ENCODE assay signal across 18 cellular contexts in the genomic region with DNA sequence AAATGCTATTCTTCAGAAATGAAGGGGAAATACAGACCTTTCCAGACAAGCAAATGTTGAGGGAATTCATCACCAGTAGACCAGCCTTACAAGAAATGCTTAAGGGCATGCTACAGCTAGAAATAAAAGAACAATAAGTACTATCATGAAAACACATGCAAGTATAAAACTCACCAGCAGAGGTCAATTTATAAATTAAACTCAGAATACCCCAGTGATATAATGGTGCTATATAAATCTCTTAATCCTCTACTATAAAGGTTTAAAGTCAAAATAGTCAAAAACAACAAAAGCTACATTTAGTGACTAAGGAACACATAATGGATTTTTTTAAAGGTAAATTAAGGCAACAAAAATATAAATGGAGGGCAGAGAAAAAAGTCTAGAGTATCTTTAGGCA.
"Had no signal": no experiment of that assay in that cellular context is flagged by ENCODE, and none has a peak within 500 bp of the region (broad histone marks: within the 10 kb centered on the region; RNA-seq: fewer than 3 reads in every experiment).

No MANE protein-coding gene starts in this region.

- H3K27me3 ChIP-seq: hepatocyte, pancreas had no signal

- H3K36me3 ChIP-seq: pancreas, thoracic aorta had no signal

- H3K27me3 Mint-ChIP-seq: activated B cell treated with CpG ODN at 0.5 μM for 24 hours; activated CD4-positive, alpha-beta T cell treated with anti-CD3 and anti-CD28 coated beads, Interleukin-2, amount 10 ng/mL, durations not matched to agents 24 days and 14 days; central memory CD8-positive, alpha-beta T cell had no signal

- H3K4me2 ChIP-seq: hepatocyte had no signal

- H3K9me3 Mint-ChIP-seq: activated B cell treated with CpG ODN at 0.5 μM for 24 hours; activated CD4-positive, alpha-beta T cell treated with anti-CD3 and anti-CD28 coated beads, Interleukin-2, amount 10 ng/mL, durations not matched to agents 24 days and 14 days; activated T-helper 1 cell treated with anti-CD3 and anti-CD28 coated beads, Interleukin-12 subunit alpha, Interleukin-12 subunit beta, Interleukin-2, Interleukin-4 antibody, amounts not matched to agents 30 ng/mL and 10 ng/mL and 1 ng/mL, durations not matched to agents 14 hours and 24 hours and 36 hours had no signal

- H3K4me1 Mint-ChIP-seq: activated B cell treated with CpG ODN at 0.5 μM for 24 hours; activated CD4-positive, alpha-beta T cell treated with anti-CD3 and anti-CD28 coated beads, Interleukin-2, amount 10 ng/mL, durations not matched to agents 24 days and 14 days; activated naive CD8-positive, alpha-beta T cell treated with anti-CD3 and anti-CD28 coated beads, Interleukin-2, amount 10 ng/mL, durations not matched to agents 7 days and 5 days; brain; central memory CD8-positive, alpha-beta T cell; naive B cell had no signal

- H3K4me1 ChIP-seq: pancreas had no signal

- H3K79me2 ChIP-seq: hepatocyte had no signal

- H3K27ac Mint-ChIP-seq: activated B cell treated with CpG ODN at 0.5 μM for 24 hours; activated CD4-positive, alpha-beta T cell treated with anti-CD3 and anti-CD28 coated beads, Interleukin-2, amount 10 ng/mL, durations not matched to agents 24 days and 14 days; activated naive CD8-positive, alpha-beta T cell treated with anti-CD3 and anti-CD28 coated beads, Interleukin-2, amount 10 ng/mL, durations not matched to agents 7 days and 5 days; activated T-helper 1 cell treated with anti-CD3 and anti-CD28 coated beads, Interleukin-12 subunit alpha, Interleukin-12 subunit beta, Interleukin-2, Interleukin-4 antibody, amounts not matched to agents 30 ng/mL and 10 ng/mL and 1 ng/mL, durations not matched to agents 14 hours and 24 hours and 36 hours; brain; naive B cell had no signal

- ATAC-seq: left lobe of liver, pancreas had no signal

- H3K36me3 Mint-ChIP-seq: activated naive CD8-positive, alpha-beta T cell treated with anti-CD3 and anti-CD28 coated beads, Interleukin-2, amount 10 ng/mL, durations not matched to agents 7 days and 5 days; brain; naive B cell had no signal

- H3K4me3 Mint-ChIP-seq: activated B cell treated with CpG ODN at 0.5 μM for 24 hours; activated CD4-positive, alpha-beta T cell treated with anti-CD3 and anti-CD28 coated beads, Interleukin-2, amount 10 ng/mL, durations not matched to agents 24 days and 14 days; activated naive CD8-positive, alpha-beta T cell treated with anti-CD3 and anti-CD28 coated beads, Interleukin-2, amount 10 ng/mL, durations not matched to agents 7 days and 5 days; activated T-helper 1 cell treated with anti-CD3 and anti-CD28 coated beads, Interleukin-12 subunit alpha, Interleukin-12 subunit beta, Interleukin-2, Interleukin-4 antibody, amounts not matched to agents 30 ng/mL and 10 ng/mL and 1 ng/mL, durations not matched to agents 14 hours and 24 hours and 36 hours; brain; central memory CD8-positive, alpha-beta T cell; naive B cell had no signal

- H2AFZ ChIP-seq: hepatocyte had no signal

- H3K27ac ChIP-seq: hepatocyte, pancreas, thoracic aorta had no signal

- DNase-seq: activated B cell treated with CpG ODN at 0.5 μM for 24 hours; activated CD4-positive, alpha-beta T cell treated with anti-CD3 and anti-CD28 coated beads, Interleukin-2, amount 10 ng/mL, durations not matched to agents 24 days and 14 days; activated CD8-positive, alpha-beta memory T cell treated with anti-CD3 and anti-CD28 coated beads for 24 hours; activated naive CD4-positive, alpha-beta T cell; activated naive CD8-positive, alpha-beta T cell treated with anti-CD3 and anti-CD28 coated beads, Interleukin-2, amount 10 ng/mL, durations not matched to agents 7 days and 5 days; effector memory CD4-positive, alpha-beta T cell; islet precursor cell; naive B cell; pancreas; stimulated activated CD4-positive, alpha-beta T cell treated with anti-CD3 and anti-CD28 coated beads, Interleukin-12 subunit alpha, Interleukin-12 subunit beta, amount 100 ng/mL, for 4 hours; stimulated activated CD4-positive, alpha-beta T cell treated with anti-CD3 and anti-CD28 coated beads, Interleukin-2, amount 100 ng/mL, for 24 hours had no signal

- FAIRE-seq: pancreas, TTC549 had no signal

- H3K9me3 ChIP-seq: pancreas, thoracic aorta had no signal

- H3K4me3 ChIP-seq: hepatocyte, pancreas, thoracic aorta had no signal
